ENCODE assay signal across 9 cellular contexts in the genomic region with DNA sequence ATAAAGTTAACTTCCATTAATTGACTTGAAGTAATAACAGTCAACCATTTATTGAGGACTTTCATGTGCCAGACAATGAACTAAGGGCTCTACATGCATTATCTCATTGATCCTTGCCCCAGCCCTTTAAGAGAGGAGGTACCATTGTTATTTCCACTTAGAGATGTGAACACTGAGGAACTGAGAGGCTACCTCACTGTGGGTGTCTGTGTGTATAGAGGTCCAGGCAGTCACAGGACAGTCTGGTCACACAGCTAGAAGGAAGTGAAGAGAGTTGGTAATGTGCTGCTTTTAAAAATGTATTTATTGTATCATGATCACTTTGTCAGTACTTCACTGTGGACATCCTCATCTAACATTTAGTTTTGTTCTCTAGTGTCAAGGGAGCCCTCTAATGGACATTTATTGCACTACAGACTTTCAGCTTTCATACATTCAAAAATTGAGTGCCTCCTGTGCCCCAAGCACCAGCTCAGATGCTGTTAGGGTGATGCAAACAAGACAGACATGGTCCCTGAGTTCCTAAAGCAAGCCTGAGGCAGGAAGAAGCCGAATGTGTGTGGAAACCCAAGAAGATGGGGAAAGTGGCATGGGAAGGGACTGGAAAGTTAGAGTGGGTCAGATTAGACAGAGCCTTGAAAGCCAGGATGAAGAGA.
DNase-seq lines count a peak whose midpoint lies in the region; ATAC-seq and TF ChIP-seq lines count a peak whose summit lies in the region.
"Had no signal": no experiment of that assay in that cellular context is flagged by ENCODE, and none has a peak within 500 bp of the region (broad histone marks: within the 10 kb centered on the region; RNA-seq: fewer than 3 reads in every experiment).

No MANE protein-coding gene starts in this region.

- no peak for TF ChIP-seq POLR2A in gastrocnemius medialis (IDR thresholded peaks at IDR 0.05)

- H3K9me3 ChIP-seq in BE2C (no peaks in the 10 kb centered on the region), right atrium auricular region (no peaks in the 10 kb centered on the region), gastrocnemius medialis (no peaks in the 10 kb centered on the region)

- DNase-seq in BE2C (peak; percentile 22), GM13977 (ENCODE audit: low spot score) (peak; percentile 69), HPDE6-E6E7 (ENCODE audit: extremely low spot score) (peak; percentile 46), NCI-H774 (lab: John Stamatoyannopoulos, UW) (peak; percentile 75), right atrium auricular region (ENCODE audit: low spot score) (no peak), gastrocnemius medialis (no peak)
- no peak for DNase-seq in activated naive CD8-positive, alpha-beta T cell treated with anti-CD3 and anti-CD28 coated beads, Interleukin-2, amount 50 U/mL, for 24 hours

- H3K36me3 Mint-ChIP-seq in activated naive CD8-positive, alpha-beta T cell treated with anti-CD3 and anti-CD28 coated beads, Interleukin-2, amount 50 U/mL, for 24 hours (ENCODE audit: low read depth), result no peaks in the 10 kb centered on the region
- H3K36me3 Mint-ChIP-seq: natural killer cell treated with Interleukin-12 subunit alpha and Interleukin-12 subunit beta and Interleukin-15 and Interleukin-18, amount 100 ng/mL, for 72 hours had no signal

- H3K36me3 ChIP-seq in BE2C, result no peaks in the 10 kb centered on the region
- H3K36me3 ChIP-seq in right atrium auricular region, result no peaks in the 10 kb centered on the region
- H3K36me3 ChIP-seq in gastrocnemius medialis, result peaks cover 0 to 6% of the 10 kb centered on the region in 2 donors

- TF ChIP-seq CTCF in BE2C (IDR thresholded peaks at IDR 0.05; ENCODE audit: low read depth, low read length), result peak; percentile 76
- peak; percentile 71 for TF ChIP-seq CTCF in GM13977 (IDR thresholded peaks at IDR 0.05; ENCODE audit: extremely low read depth, insufficient read depth, missing control alignments)
- peak; percentile 47 to 76 for TF ChIP-seq CTCF in right atrium auricular region (IDR thresholded peaks at IDR 0.05)
- peak; percentile 30 to 67 (median 58) for TF ChIP-seq CTCF in gastrocnemius medialis (IDR thresholded peaks at IDR 0.05 in 4 of 5, conservative IDR thresholded peaks at IDR 0.05 in 1 of 5)

- H3K4me1 ChIP-seq in BE2C (no peaks in the 10 kb centered on the region), right atrium auricular region (peaks cover 0 to 11% of the 10 kb centered on the region in 2 donors), gastrocnemius medialis (peaks cover 27 to 36% of the 10 kb centered on the region in 2 donors)

- no peaks in the 10 kb centered on the region for H3K9me3 Mint-ChIP-seq in activated naive CD8-positive, alpha-beta T cell treated with anti-CD3 and anti-CD28 coated beads, Interleukin-2, amount 50 U/mL, for 24 hours
- H3K9me3 Mint-ChIP-seq: natural killer cell treated with Interleukin-12 subunit alpha and Interleukin-12 subunit beta and Interleukin-15 and Interleukin-18, amount 100 ng/mL, for 72 hours had no signal

- peaks cover 2% of the 10 kb centered on the region for H3K4me1 Mint-ChIP-seq in activated naive CD8-positive, alpha-beta T cell treated with anti-CD3 and anti-CD28 coated beads, Interleukin-2, amount 50 U/mL, for 24 hours

- H3K4me3 ChIP-seq in BE2C (ENCODE audit: low read depth, low read length), result no peak overlapping the region
- H3K4me3 ChIP-seq in right atrium auricular region, result no peak overlapping the region
- H3K4me3 ChIP-seq in gastrocnemius medialis, result no peak overlapping the region

- H3K27me3 ChIP-seq in BE2C (no peaks in the 10 kb centered on the region), right atrium auricular region (no peaks in the 10 kb centered on the region), gastrocnemius medialis (no peaks in the 10 kb centered on the region)

- in situ Hi-C loops in GM13977 (cut with MboI; ENCODE audit: low pct_unique_long_range_greater_than_20kb, low sequenced_read_pairs, unreplicated experiment), result loop anchor here (10.0 to 25.0 kb wide), 2 partner anchors 155 to 698 kb away; no protein-coding TSS in a partner anchor
- in situ Hi-C loops in gastrocnemius medialis (cut with MboI; ENCODE audit: low sequenced_read_pairs in 4 of 4), result loop anchor here (5.0 to 25.0 kb wide), 4 partner anchors 148 to 673 kb away; no protein-coding TSS in a partner anchor

- H3K27ac ChIP-seq in right atrium auricular region, result no peak overlapping the region
- H3K27ac ChIP-seq in gastrocnemius medialis, result peak overlapping the region; percentile 67 to 72 (median 68)

- H3K27ac Mint-ChIP-seq in activated naive CD8-positive, alpha-beta T cell treated with anti-CD3 and anti-CD28 coated beads, Interleukin-2, amount 50 U/mL, for 24 hours, result no peak overlapping the region
- H3K27ac Mint-ChIP-seq: natural killer cell treated with Interleukin-12 subunit alpha and Interleukin-12 subunit beta and Interleukin-15 and Interleukin-18, amount 100 ng/mL, for 72 hours had no signal

- intact Hi-C loops in gastrocnemius medialis (cut with DNase I; ENCODE audit: low total_unique reads), result loop anchor here (1.0 to 10.0 kb wide), 5 partner anchors 88 to 198 kb away; partner anchors contain the start of gene SLC16A10

- H3K27me3 Mint-ChIP-seq in activated naive CD8-positive, alpha-beta T cell treated with anti-CD3 and anti-CD28 coated beads, Interleukin-2, amount 50 U/mL, for 24 hours, result no peaks in the 10 kb centered on the region

- no peak overlapping the region for H3K4me3 Mint-ChIP-seq in activated naive CD8-positive, alpha-beta T cell treated with anti-CD3 and anti-CD28 coated beads, Interleukin-2, amount 50 U/mL, for 24 hours
- H3K4me3 Mint-ChIP-seq: natural killer cell treated with Interleukin-12 subunit alpha and Interleukin-12 subunit beta and Interleukin-15 and Interleukin-18, amount 100 ng/mL, for 72 hours had no signal

- peak; percentile 54 for ATAC-seq in activated naive CD8-positive, alpha-beta T cell treated with anti-CD3 and anti-CD28 coated beads, Interleukin-2, amount 50 U/mL, for 24 hours
- ATAC-seq in gastrocnemius medialis (peak; percentile 34 to 71), HG02981 (IDR thresholded peaks at IDR 0.05; ENCODE audit: unreplicated experiment) (no peak)

Comparison
In these comparisons a context has a peak if more than half of its experiments do, and no peak if none do; other contexts are left out.
1. DNase-seq: peak in BE2C (single experiment), GM13977 (single experiment), HPDE6-E6E7 (single experiment) and NCI-H774 (single experiment); none in activated naive CD8-positive, alpha-beta T cell treated with anti-CD3 and anti-CD28 coated beads, Interleukin-2, amount 50 U/mL, for 24 hours (single experiment), right atrium auricular region (single experiment) and gastrocnemius medialis (0 of 2).
2. H3K27ac ChIP-seq: peak in gastrocnemius medialis (4 of 4); none in right atrium auricular region (0 of 2).
3. Peak in every context shown above with its lines, with median percentiles within 50 percentile points of each other: CTCF ChIP-seq.